1 cellular context compared by ENCODE assay signal in the genomic region with DNA sequence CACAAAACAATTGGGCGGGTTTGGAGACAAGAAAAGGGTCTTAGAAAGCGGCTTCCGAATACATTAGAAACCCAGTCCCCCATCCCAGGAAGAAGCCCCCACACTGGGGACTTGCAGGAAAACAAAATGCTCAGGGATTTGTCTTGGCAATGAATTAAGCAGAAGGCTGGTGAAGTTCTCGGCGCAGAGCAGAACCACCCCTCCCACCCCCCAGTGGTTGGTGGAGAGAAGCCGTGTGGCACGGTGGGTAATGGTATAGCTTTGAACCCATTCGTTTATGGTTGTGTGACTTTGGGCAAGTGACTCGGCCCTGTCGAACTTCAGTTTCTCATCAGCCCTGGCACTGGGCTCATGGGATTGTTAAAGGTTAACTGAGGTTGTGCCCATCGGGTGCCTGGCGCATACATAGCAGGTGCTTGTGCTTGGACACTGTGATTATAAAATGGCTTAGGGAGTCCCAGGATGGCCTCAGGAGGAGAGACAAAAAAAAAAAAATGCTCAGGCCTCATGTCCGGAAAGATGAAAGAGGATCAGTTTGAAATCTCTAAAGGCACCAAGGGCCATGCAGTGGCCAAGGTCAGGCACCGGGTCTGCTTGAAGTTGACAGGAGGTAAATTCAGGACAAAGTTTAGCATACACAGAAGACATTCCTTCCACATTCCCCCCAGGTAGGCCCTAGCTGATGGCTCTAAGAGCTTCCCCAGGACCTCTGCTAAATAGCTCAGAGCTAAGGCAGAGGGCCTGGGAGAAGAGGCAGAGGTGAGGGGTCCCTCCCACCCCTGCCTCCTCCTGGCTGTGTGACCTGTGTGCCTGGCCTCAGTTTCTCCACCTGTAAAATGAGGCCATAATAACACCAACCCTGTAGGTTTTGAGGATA.
TF ChIP-seq lines count a peak whose summit lies in the region.

No MANE protein-coding gene starts in this region.

TF ChIP-seq in HepG2, 621 proteins besides CTCF, POLR2A, EP300 and RAD21 (continued from another document and continues in another):
- TF ChIP-seq, protein P1, sequence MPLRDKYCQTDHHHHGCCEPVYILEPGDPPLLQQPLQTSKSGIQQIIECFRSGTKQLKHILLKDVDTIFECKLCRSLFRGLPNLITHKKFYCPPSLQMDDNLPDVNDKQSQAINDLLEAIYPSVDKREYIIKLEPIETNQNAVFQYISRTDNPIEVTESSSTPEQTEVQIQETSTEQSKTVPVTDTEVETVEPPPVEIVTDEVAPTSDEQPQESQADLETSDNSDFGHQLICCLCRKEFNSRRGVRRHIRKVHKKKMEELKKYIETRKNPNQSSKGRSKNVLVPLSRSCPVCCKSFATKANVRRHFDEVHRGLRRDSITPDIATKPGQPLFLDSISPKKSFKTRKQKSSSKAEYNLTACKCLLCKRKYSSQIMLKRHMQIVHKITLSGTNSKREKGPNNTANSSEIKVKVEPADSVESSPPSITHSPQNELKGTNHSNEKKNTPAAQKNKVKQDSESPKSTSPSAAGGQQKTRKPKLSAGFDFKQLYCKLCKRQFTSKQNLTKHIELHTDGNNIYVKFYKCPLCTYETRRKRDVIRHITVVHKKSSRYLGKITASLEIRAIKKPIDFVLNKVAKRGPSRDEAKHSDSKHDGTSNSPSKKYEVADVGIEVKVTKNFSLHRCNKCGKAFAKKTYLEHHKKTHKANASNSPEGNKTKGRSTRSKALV (CRISPR knock-in tag; IDR thresholded peaks at IDR 0.05): peak; percentile 35; the same call in 1 of the 2 replicates
- peak; percentile 97 for TF ChIP-seq REPIN1 (CRISPR knock-in tag; IDR thresholded peaks at IDR 0.05; ENCODE audit: borderline replicate concordance, low read depth)
- TF ChIP-seq TSC22D2 (CRISPR knock-in tag; IDR thresholded peaks at IDR 0.05; ENCODE audit: borderline replicate concordance): peak; percentile 61; the same call in 1 of the 2 replicates
- TF ChIP-seq ZBTB7A (CRISPR knock-in tag; IDR thresholded peaks at IDR 0.05): peak; percentile 20; the same call in 1 of the 2 replicates
- TF ChIP-seq HNF4A (CRISPR knock-in tag; IDR thresholded peaks at IDR 0.05): peak; percentile 95
- peak; percentile 95 for TF ChIP-seq SIX1 (CRISPR knock-in tag; IDR thresholded peaks at IDR 0.05; ENCODE audit: borderline replicate concordance)
- TF ChIP-seq, protein P2, sequence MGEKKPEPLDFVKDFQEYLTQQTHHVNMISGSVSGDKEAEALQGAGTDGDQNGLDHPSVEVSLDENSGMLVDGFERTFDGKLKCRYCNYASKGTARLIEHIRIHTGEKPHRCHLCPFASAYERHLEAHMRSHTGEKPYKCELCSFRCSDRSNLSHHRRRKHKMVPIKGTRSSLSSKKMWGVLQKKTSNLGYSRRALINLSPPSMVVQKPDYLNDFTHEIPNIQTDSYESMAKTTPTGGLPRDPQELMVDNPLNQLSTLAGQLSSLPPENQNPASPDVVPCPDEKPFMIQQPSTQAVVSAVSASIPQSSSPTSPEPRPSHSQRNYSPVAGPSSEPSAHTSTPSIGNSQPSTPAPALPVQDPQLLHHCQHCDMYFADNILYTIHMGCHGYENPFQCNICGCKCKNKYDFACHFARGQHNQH (CRISPR knock-in tag; IDR thresholded peaks at IDR 0.05): peak; percentile 95
- TF ChIP-seq IKZF1 (IDR thresholded peaks at IDR 0.05): no peak
- TF ChIP-seq MZF1 (CRISPR knock-in tag; IDR thresholded peaks at IDR 0.05; ENCODE audit: borderline replicate concordance): no peak
- TF ChIP-seq NFIC (IDR thresholded peaks at IDR 0.05; ENCODE audit: low read length): peak; percentile 97
- TF ChIP-seq, protein P3, sequence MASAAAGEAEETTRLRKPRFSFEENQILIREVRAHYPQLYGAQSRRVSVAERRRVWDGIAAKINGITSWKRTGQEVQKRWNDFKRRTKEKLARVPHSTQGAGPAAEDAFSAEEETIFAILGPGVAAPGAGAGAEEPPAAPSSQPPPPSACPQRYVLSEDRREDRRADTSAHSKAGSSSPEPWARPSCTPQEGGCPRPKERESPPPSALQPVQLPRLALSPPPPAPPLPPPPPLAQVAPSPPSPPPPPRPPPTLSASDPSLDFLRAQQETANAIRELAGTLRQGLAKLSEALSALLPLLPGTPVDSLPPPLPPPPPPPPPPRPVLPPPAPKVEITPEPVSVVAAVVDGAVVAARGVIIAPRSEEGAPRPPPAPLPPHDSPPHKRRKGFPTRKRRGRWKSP (CRISPR knock-in tag; IDR thresholded peaks at IDR 0.05): peak; percentile 92
- TF ChIP-seq, protein P4, sequence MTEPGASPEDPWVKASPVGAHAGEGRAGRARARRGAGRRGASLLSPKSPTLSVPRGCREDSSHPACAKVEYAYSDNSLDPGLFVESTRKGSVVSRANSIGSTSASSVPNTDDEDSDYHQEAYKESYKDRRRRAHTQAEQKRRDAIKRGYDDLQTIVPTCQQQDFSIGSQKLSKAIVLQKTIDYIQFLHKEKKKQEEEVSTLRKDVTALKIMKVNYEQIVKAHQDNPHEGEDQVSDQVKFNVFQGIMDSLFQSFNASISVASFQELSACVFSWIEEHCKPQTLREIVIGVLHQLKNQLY (CRISPR knock-in tag; IDR thresholded peaks at IDR 0.05): peak; percentile 96
- TF ChIP-seq ZNF816 (CRISPR knock-in tag; IDR thresholded peaks at IDR 0.05; ENCODE audit: borderline replicate concordance): peak; percentile 68; the same call in 1 of the 2 replicates
- TF ChIP-seq, protein P5, sequence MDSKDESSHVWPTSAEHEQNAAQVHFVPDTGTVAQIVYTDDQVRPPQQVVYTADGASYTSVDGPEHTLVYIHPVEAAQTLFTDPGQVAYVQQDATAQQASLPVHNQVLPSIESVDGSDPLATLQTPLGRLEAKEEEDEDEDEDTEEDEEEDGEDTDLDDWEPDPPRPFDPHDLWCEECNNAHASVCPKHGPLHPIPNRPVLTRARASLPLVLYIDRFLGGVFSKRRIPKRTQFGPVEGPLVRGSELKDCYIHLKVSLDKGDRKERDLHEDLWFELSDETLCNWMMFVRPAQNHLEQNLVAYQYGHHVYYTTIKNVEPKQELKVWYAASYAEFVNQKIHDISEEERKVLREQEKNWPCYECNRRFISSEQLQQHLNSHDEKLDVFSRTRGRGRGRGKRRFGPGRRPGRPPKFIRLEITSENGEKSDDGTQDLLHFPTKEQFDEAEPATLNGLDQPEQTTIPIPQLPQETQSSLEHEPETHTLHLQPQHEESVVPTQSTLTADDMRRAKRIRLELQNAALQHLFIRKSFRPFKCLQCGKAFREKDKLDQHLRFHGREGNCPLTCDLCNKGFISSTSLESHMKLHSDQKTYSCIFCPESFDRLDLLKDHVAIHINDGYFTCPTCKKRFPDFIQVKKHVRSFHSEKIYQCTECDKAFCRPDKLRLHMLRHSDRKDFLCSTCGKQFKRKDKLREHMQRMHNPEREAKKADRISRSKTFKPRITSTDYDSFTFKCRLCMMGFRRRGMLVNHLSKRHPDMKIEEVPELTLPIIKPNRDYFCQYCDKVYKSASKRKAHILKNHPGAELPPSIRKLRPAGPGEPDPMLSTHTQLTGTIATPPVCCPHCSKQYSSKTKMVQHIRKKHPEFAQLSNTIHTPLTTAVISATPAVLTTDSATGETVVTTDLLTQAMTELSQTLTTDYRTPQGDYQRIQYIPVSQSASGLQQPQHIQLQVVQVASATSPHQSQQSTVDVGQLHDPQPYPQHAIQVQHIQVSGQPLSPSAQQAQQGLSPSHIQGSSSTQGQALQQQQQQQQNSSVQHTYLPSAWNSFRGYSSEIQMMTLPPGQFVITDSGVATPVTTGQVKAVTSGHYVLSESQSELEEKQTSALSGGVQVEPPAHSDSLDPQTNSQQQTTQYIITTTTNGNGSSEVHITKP (CRISPR knock-in tag; IDR thresholded peaks at IDR 0.05; ENCODE audit: low read depth): peak; percentile 91
- peak; percentile 99 for TF ChIP-seq NCOA1 (CRISPR knock-in tag; IDR thresholded peaks at IDR 0.05)
- peak; percentile 16; the same call in 1 of the 2 replicates for TF ChIP-seq ZNF12 (CRISPR knock-in tag; IDR thresholded peaks at IDR 0.05)
- no peak for TF ChIP-seq ZNF496 (CRISPR knock-in tag; IDR thresholded peaks at IDR 0.05; ENCODE audit: insufficient replicate concordance)
- peak; percentile 41; the same call in 1 of the 2 replicates for TF ChIP-seq SMAD9 (CRISPR knock-in tag; IDR thresholded peaks at IDR 0.05)
- peak; percentile 53 for TF ChIP-seq KDM2A (CRISPR knock-in tag; IDR thresholded peaks at IDR 0.05; ENCODE audit: borderline replicate concordance, low read depth)
- no peak for TF ChIP-seq ZNF850 (CRISPR knock-in tag; conservative IDR thresholded peaks at IDR 0.05)
- peak; percentile 98 for TF ChIP-seq RBM22 (optimal IDR thresholded peaks at IDR 0.05; ENCODE audit: low read length)
- TF ChIP-seq MLLT10 (CRISPR knock-in tag; IDR thresholded peaks at IDR 0.05): no peak
- TF ChIP-seq, protein P6, sequence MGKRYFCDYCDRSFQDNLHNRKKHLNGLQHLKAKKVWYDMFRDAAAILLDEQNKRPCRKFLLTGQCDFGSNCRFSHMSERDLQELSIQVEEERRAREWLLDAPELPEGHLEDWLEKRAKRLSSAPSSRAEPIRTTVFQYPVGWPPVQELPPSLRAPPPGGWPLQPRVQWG (CRISPR knock-in tag; IDR thresholded peaks at IDR 0.05; ENCODE audit: borderline replicate concordance, low read depth): no peak
- TF ChIP-seq, protein P7, sequence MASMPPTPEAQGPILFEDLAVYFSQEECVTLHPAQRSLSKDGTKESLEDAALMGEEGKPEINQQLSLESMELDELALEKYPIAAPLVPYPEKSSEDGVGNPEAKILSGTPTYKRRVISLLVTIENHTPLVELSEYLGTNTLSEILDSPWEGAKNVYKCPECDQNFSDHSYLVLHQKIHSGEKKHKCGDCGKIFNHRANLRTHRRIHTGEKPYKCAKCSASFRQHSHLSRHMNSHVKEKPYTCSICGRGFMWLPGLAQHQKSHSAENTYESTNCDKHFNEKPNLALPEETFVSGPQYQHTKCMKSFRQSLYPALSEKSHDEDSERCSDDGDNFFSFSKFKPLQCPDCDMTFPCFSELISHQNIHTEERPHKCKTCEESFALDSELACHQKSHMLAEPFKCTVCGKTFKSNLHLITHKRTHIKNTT (CRISPR knock-in tag; IDR thresholded peaks at IDR 0.05): no peak
- no peak; the same call in none of the 2 replicates for TF ChIP-seq FOXC1 (CRISPR knock-in tag; IDR thresholded peaks at IDR 0.05; ENCODE audit: borderline replicate concordance)
- TF ChIP-seq, protein P8, sequence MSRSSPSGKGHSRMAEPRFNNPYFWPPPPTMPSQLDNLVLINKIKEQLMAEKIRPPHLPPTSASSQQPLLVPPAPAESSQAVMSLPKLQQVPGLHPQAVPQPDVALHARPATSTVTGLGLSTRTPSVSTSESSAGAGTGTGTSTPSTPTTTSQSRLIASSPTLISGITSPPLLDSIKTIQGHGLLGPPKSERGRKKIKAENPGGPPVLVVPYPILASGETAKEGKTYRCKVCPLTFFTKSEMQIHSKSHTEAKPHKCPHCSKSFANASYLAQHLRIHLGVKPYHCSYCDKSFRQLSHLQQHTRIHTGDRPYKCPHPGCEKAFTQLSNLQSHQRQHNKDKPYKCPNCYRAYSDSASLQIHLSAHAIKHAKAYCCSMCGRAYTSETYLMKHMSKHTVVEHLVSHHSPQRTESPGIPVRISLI (CRISPR knock-in tag; IDR thresholded peaks at IDR 0.05; ENCODE audit: borderline replicate concordance): peak; percentile 100
- peak; percentile 98 for TF ChIP-seq IRF2 (CRISPR knock-in tag; IDR thresholded peaks at IDR 0.05)
- peak; percentile 72; the same call in 1 of the 2 replicates for TF ChIP-seq ZNF224 (CRISPR knock-in tag; IDR thresholded peaks at IDR 0.05)
- peak; percentile 83; the same call in 1 of the 2 replicates for TF ChIP-seq TGIF2 (CRISPR knock-in tag; IDR thresholded peaks at IDR 0.05)
- TF ChIP-seq, protein P9, sequence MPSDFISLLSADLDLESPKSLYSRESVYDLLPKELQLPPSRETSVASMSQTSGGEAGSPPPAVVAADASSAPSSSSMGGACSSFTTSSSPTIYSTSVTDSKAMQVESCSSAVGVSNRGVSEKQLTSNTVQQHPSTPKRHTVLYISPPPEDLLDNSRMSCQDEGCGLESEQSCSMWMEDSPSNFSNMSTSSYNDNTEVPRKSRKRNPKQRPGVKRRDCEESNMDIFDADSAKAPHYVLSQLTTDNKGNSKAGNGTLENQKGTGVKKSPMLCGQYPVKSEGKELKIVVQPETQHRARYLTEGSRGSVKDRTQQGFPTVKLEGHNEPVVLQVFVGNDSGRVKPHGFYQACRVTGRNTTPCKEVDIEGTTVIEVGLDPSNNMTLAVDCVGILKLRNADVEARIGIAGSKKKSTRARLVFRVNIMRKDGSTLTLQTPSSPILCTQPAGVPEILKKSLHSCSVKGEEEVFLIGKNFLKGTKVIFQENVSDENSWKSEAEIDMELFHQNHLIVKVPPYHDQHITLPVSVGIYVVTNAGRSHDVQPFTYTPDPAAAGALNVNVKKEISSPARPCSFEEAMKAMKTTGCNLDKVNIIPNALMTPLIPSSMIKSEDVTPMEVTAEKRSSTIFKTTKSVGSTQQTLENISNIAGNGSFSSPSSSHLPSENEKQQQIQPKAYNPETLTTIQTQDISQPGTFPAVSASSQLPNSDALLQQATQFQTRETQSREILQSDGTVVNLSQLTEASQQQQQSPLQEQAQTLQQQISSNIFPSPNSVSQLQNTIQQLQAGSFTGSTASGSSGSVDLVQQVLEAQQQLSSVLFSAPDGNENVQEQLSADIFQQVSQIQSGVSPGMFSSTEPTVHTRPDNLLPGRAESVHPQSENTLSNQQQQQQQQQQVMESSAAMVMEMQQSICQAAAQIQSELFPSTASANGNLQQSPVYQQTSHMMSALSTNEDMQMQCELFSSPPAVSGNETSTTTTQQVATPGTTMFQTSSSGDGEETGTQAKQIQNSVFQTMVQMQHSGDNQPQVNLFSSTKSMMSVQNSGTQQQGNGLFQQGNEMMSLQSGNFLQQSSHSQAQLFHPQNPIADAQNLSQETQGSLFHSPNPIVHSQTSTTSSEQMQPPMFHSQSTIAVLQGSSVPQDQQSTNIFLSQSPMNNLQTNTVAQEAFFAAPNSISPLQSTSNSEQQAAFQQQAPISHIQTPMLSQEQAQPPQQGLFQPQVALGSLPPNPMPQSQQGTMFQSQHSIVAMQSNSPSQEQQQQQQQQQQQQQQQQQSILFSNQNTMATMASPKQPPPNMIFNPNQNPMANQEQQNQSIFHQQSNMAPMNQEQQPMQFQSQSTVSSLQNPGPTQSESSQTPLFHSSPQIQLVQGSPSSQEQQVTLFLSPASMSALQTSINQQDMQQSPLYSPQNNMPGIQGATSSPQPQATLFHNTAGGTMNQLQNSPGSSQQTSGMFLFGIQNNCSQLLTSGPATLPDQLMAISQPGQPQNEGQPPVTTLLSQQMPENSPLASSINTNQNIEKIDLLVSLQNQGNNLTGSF (CRISPR knock-in tag; IDR thresholded peaks at IDR 0.05): no peak; the same call in 1 of the 2 replicates
- peak; percentile 95 for TF ChIP-seq RELA (CRISPR knock-in tag; IDR thresholded peaks at IDR 0.05)
- TF ChIP-seq TMF1 (CRISPR knock-in tag; IDR thresholded peaks at IDR 0.05; ENCODE audit: low read depth): 0 out of 2 replicates have a peak, but pooled peaks have one; percentile 54
- no peak for TF ChIP-seq NCOA5 (CRISPR knock-in tag; IDR thresholded peaks at IDR 0.05)
- TF ChIP-seq MYNN (CRISPR knock-in tag; IDR thresholded peaks at IDR 0.05; ENCODE audit: low read depth): no peak; the same call in 1 of the 2 replicates
